Comparison of ENCODE assay signal across 1 cellular context in genomic region chr11:76208829-76209670, GRCh38.
TF ChIP-seq lines count a peak whose summit lies in the region.

No MANE protein-coding gene starts in this region.

TF ChIP-seq in HepG2, 621 proteins besides CTCF, POLR2A, EP300 and RAD21 (continued from another document and continues in another):
- no peak for TF ChIP-seq SRSF4 (IDR thresholded peaks at IDR 0.05; ENCODE audit: low read depth, low read length, poor library complexity, severe bottlenecking)
- TF ChIP-seq ZNF839 (CRISPR knock-in tag; IDR thresholded peaks at IDR 0.05; ENCODE audit: borderline replicate concordance) = 0 out of 2 replicates have a peak, but pooled peaks have one; percentile 39
- TF ChIP-seq ZNF225 (CRISPR knock-in tag; IDR thresholded peaks at IDR 0.05) = 0 out of 2 replicates have a peak, but pooled peaks have one; percentile 7
- TF ChIP-seq ZNF558 (CRISPR knock-in tag; IDR thresholded peaks at IDR 0.05; ENCODE audit: borderline replicate concordance) = peak; percentile 80; the same call in 1 of the 2 replicates
- no peak for TF ChIP-seq JUND (CRISPR knock-in tag; IDR thresholded peaks at IDR 0.05)
- TF ChIP-seq ETV5 (CRISPR knock-in tag; IDR thresholded peaks at IDR 0.05; ENCODE audit: borderline replicate concordance) = 0 out of 2 replicates have a peak, but pooled peaks have one; percentile 42
- TF ChIP-seq MBNL3 (CRISPR knock-in tag; conservative IDR thresholded peaks at IDR 0.05) = no peak
- TF ChIP-seq POGK (CRISPR knock-in tag; conservative IDR thresholded peaks at IDR 0.05) = 0 out of 2 replicates have a peak, but pooled peaks have one; percentile 13
- TF ChIP-seq NFKB2 (CRISPR knock-in tag; IDR thresholded peaks at IDR 0.05; ENCODE audit: borderline replicate concordance) = peak; percentile 41
- TF ChIP-seq MYNN (CRISPR knock-in tag; IDR thresholded peaks at IDR 0.05; ENCODE audit: low read depth) = no peak
- peak; percentile 20; the same call in 1 of the 2 replicates for TF ChIP-seq ISL2 (CRISPR knock-in tag; IDR thresholded peaks at IDR 0.05)
- peak; percentile 26 for TF ChIP-seq ZEB1 (IDR thresholded peaks at IDR 0.05; ENCODE audit: insufficient replicate concordance, low read depth)
- TF ChIP-seq RXRB (CRISPR knock-in tag; IDR thresholded peaks at IDR 0.05; ENCODE audit: borderline replicate concordance) = peak; percentile 44; the same call in 1 of the 2 replicates
- no peak for TF ChIP-seq ZNF142 (CRISPR knock-in tag; IDR thresholded peaks at IDR 0.05)
- no peak for TF ChIP-seq ARHGAP35 (CRISPR knock-in tag; IDR thresholded peaks at IDR 0.05; ENCODE audit: borderline replicate concordance)
- TF ChIP-seq RELA (CRISPR knock-in tag; IDR thresholded peaks at IDR 0.05) = no peak
- peak; percentile 40; the same call in 1 of the 2 replicates for TF ChIP-seq ZNF503 (CRISPR knock-in tag; IDR thresholded peaks at IDR 0.05)
- TF ChIP-seq FOXP1 (IDR thresholded peaks at IDR 0.05) = no peak
- TF ChIP-seq FOXP1 (CRISPR knock-in tag; IDR thresholded peaks at IDR 0.05) = no peak
- no peak; the same call in 1 of the 2 replicates for TF ChIP-seq ARID2 (CRISPR knock-in tag; IDR thresholded peaks at IDR 0.05; ENCODE audit: borderline replicate concordance)
- peak; percentile 45 for TF ChIP-seq ZNF781 (CRISPR knock-in tag; IDR thresholded peaks at IDR 0.05; ENCODE audit: borderline replicate concordance, not compliant biosample characterization)
- no peak for TF ChIP-seq SMARCC2 (IDR thresholded peaks at IDR 0.05)
- TF ChIP-seq ZBTB14 (CRISPR knock-in tag; IDR thresholded peaks at IDR 0.05) = peak; percentile 78
- TF ChIP-seq ZNF30 (CRISPR knock-in tag; IDR thresholded peaks at IDR 0.05) = 0 out of 2 replicates have a peak, but pooled peaks have one; percentile 44
- peak; percentile 64 for TF ChIP-seq RXRA (CRISPR knock-in tag; IDR thresholded peaks at IDR 0.05)
- TF ChIP-seq MAFF (IDR thresholded peaks at IDR 0.05; ENCODE audit: low read depth, low read length) = no peak
- peak; percentile 77 for TF ChIP-seq ZNF747 (CRISPR knock-in tag; IDR thresholded peaks at IDR 0.05; ENCODE audit: borderline replicate concordance)
- TF ChIP-seq ATF2 (CRISPR knock-in tag; IDR thresholded peaks at IDR 0.05) = no peak
- no peak for TF ChIP-seq STAT5B (CRISPR knock-in tag; IDR thresholded peaks at IDR 0.05)
- no peak for TF ChIP-seq ZNF713 (CRISPR knock-in tag; IDR thresholded peaks at IDR 0.05)
- no peak for TF ChIP-seq ZNF205 (CRISPR knock-in tag; IDR thresholded peaks at IDR 0.05)
- TF ChIP-seq SALL1 (CRISPR knock-in tag; IDR thresholded peaks at IDR 0.05) = peak; percentile 54; the same call in 1 of the 2 replicates
- no peak for TF ChIP-seq GMEB2 (CRISPR knock-in tag; IDR thresholded peaks at IDR 0.05; ENCODE audit: low read depth)
- no peak for TF ChIP-seq U2AF1 (optimal IDR thresholded peaks at IDR 0.05; ENCODE audit: low read depth, low read length)
- TF ChIP-seq SATB2 (CRISPR knock-in tag; IDR thresholded peaks at IDR 0.05) = no peak
- TF ChIP-seq NR2C2 (CRISPR knock-in tag; IDR thresholded peaks at IDR 0.05; ENCODE audit: borderline replicate concordance) = peak; percentile 67
- TF ChIP-seq ZNF138 (CRISPR knock-in tag; IDR thresholded peaks at IDR 0.05; ENCODE audit: low read depth) = 0 out of 2 replicates have a peak, but pooled peaks have one; percentile 54
- no peak for TF ChIP-seq ARNT (IDR thresholded peaks at IDR 0.05)
- TF ChIP-seq SP1 (IDR thresholded peaks at IDR 0.05) = no peak
- TF ChIP-seq SP1 (CRISPR knock-in tag; IDR thresholded peaks at IDR 0.05) = no peak
- TF ChIP-seq GZF1 (CRISPR knock-in tag; IDR thresholded peaks at IDR 0.05) = no peak
- no peak for TF ChIP-seq GABPA (IDR thresholded peaks at IDR 0.05; ENCODE audit: low read depth, low read length)
- no peak for TF ChIP-seq GABPA (CRISPR knock-in tag; IDR thresholded peaks at IDR 0.05; ENCODE audit: low read depth)
- no peak for TF ChIP-seq ARNTL (CRISPR knock-in tag; IDR thresholded peaks at IDR 0.05)
- TF ChIP-seq ZNF891 (CRISPR knock-in tag; IDR thresholded peaks at IDR 0.05) = no peak
- TF ChIP-seq ZBTB39 (CRISPR knock-in tag; IDR thresholded peaks at IDR 0.05) = 0 out of 2 replicates have a peak, but pooled peaks have one; percentile 46
